8 cellular contexts compared by ENCODE assay signal in the genomic region with DNA sequence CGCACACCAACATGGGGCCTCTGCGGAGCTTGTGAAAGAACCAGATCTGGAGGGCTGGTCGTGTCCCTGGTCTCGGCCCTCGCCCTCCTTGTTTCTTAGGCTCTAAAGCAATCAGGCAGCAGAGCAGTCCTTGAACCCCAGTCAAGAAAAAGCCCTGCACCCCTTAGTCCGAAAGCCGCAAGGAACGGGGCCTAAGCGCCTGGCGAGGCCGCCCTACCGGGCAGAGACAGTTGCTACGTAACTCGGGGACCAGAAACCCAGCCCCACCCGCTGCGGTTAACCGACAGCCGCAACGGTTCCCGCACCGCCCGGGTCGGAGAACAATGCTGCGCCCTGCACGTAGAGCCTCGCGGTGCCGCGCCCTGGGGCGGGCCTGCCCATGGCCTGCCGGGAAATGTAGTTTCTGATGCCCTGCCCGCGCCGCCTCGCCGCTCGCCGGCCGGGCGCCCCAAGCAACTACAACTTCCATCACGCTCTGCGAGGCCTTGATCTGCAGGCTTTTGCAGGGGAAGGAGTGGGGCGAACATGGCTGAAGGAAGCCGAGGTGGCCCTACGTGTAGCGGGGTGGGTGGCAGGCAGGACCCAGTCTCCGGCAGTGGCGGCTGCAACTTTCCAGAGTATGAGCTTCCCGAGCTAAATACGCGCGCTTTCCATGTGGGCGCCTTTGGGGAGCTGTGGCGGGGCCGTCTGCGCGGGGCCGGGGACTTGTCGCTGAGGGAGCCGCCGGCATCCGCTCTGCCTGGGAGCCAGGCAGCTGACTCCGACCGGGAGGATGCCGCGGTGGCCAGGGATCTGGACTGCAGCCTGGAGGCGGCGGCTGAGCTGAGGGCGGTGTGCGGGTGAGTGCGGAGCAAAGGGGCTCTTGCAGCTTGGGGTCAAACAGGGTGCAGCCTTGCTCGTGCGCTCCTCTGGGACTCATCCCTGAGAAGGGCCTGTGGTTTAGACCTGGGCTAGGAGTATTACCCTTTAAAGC. TPM values are rescaled to one million over a fixed set of nuclear protein-coding genes. Genes with fewer than 3 reads are reported as not detected.
DNase-seq lines count a peak whose midpoint lies in the region; ATAC-seq, FAIRE-seq and TF ChIP-seq lines count a peak whose summit lies in the region.

A gene (plus strand): TSS at position 522 of the 973 bp plus-strand sequence. CDS start 4 bp downstream, at position 526.

- no peaks in the 10 kb centered on the region for H3K9me3 ChIP-seq in astrocyte (ENCODE audit: insufficient read depth, low read depth, low read length)
- H3K9me3 ChIP-seq in right cardiac atrium (ENCODE audit: control insufficient read depth, low read length) = no peaks in the 10 kb centered on the region

- peaks cover 4% of the 10 kb centered on the region for H3K27me3 Mint-ChIP-seq in astrocyte (ENCODE audit: low read depth, unreplicated experiment)

- peaks cover 24% of the 10 kb centered on the region for H4K20me1 ChIP-seq in astrocyte (ENCODE audit: insufficient read depth, low read length)

- FAIRE-seq in astrocyte (lab: Jason Lieb, UNC) (no peak), urothelium cell line (lab: Jason Lieb, UNC) (no peak)

- TF ChIP-seq CTCF in astrocyte (IDR thresholded peaks at IDR 0.05; ENCODE audit: insufficient read depth, low read depth, low read length) = no peak

- ATAC-seq in GM18508 (IDR thresholded peaks at IDR 0.05; ENCODE audit: insufficient read depth, unreplicated experiment) (peak; percentile 97), HG02981 (IDR thresholded peaks at IDR 0.05; ENCODE audit: unreplicated experiment) (peak; percentile 94), right cardiac atrium (peak; percentile 100)

- H3K9me3 Mint-ChIP-seq in astrocyte (ENCODE audit: unreplicated experiment) = no peaks in the 10 kb centered on the region

- H3K4me1 ChIP-seq in astrocyte (ENCODE audit: insufficient read depth, low read length) (peaks cover 10% of the 10 kb centered on the region), right cardiac atrium (ENCODE audit: control insufficient read depth, insufficient read depth, low read length) (peaks cover 4% of the 10 kb centered on the region)

- intact Hi-C loops in right cardiac atrium (cut with DNase I) = loop anchor here in 1 of 4 donors (10.0 kb wide), 1 partner anchor 108 kb away; no protein-coding TSS in a partner anchor

- peaks cover 50% of the 10 kb centered on the region for H3K79me2 ChIP-seq in astrocyte (ENCODE audit: insufficient read depth, low read length)

- peaks cover 5% of the 10 kb centered on the region for H3K36me3 Mint-ChIP-seq in astrocyte (ENCODE audit: low read depth, unreplicated experiment)

- H2AFZ ChIP-seq in astrocyte (ENCODE audit: low read depth, low read length) = peak within 1 kb of the TSS; percentile 90

- H3K4me2 ChIP-seq in astrocyte (ENCODE audit: low read length) = peak within 1 kb of the TSS; percentile 86

- DNase-seq in NCI-H2029 (lab: John Stamatoyannopoulos, UW) (peak; percentile 76), T-helper 22 cell (ENCODE audit: low read depth) (peak; percentile 88), astrocyte (ENCODE audit: low read depth) (peak; percentile 90), right cardiac atrium (peak; percentile 94 to 98 (median 98)), pulmonary artery endothelial cell (ENCODE audit: low read depth, low spot score) (peak; percentile 83), urothelium cell line (ENCODE audit: low spot score) (peak; percentile 91)

- peaks cover 7% of the 10 kb centered on the region for H3K4me1 Mint-ChIP-seq in astrocyte (ENCODE audit: low read depth, unreplicated experiment)

- under 1% methylated on average over 73 of the region's 73 CpGs for WGBS in right cardiac atrium

- peaks cover 15% of the 10 kb centered on the region for H3K36me3 ChIP-seq in astrocyte (ENCODE audit: insufficient read depth, low read length)

- H3K4me3 ChIP-seq in astrocyte (ENCODE audit: insufficient read depth, low read depth, low read length) (peak within 1 kb of the TSS; percentile 99), right cardiac atrium (ENCODE audit: low read length) (peak within 1 kb of the TSS; percentile 94)

- H3K27ac Mint-ChIP-seq in astrocyte (ENCODE audit: unreplicated experiment) = peak within 1 kb of the TSS; percentile 95

- H3K27ac ChIP-seq in astrocyte (ENCODE audit: low read depth, low read length) (peak within 1 kb of the TSS; percentile 84), right cardiac atrium (ENCODE audit: low read length) (peak within 1 kb of the TSS; percentile 92)

- H3K27me3 ChIP-seq in astrocyte (ENCODE audit: insufficient read depth, low read length) (no peaks in the 10 kb centered on the region), right cardiac atrium (ENCODE audit: control insufficient read depth, insufficient read depth) (no peaks in the 10 kb centered on the region)

- H3K9ac ChIP-seq in astrocyte (ENCODE audit: low read length) = peak within 1 kb of the TSS; percentile 95

- H3K4me3 Mint-ChIP-seq in astrocyte (ENCODE audit: unreplicated experiment) = peak within 1 kb of the TSS; percentile 95

RNA-seq across cellular contexts. Expression of the gene that starts here (rescaled TPM):
- total RNA-seq in astrocyte = 39.6 and 40.3 TPM in 2 replicates
- total RNA-seq in right cardiac atrium = 10 to 100 TPM; 22.4 to 29.6 (median 26.7) TPM
- 15.4 TPM for polyA plus RNA-seq in right cardiac atrium
- total RNA-seq in pulmonary artery endothelial cell = 26.8 and 48.3 TPM in 2 replicates

Comparison
In these comparisons a context has a peak if more than half of its experiments do, and no peak if none do; other contexts are left out.
1. Peak in every context shown above with its lines: DNase-seq, ATAC-seq, H3K4me3 ChIP-seq and H3K27ac ChIP-seq.